4 cellular contexts compared by ENCODE assay signal in the genomic region with DNA sequence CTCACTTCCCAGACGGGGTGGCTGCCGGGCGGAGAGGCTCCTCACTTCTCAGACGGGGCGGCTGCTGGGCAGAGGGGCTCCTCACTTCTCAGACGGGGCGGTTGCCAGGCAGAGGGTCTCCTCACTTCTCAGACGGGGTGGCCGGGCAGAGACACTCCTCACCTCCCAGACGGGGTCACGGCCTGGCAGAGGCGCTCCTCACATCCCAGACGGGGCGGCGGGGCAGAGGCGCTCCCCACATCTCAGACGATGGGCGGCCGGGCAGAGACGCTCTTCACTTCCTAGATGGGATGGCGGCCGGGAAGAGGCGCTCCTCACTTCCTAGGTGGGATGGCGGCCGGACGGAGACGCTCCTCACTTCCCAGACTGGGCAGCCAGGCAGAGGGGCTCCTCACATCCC. TPM values are rescaled to one million over a fixed set of nuclear protein-coding genes. Genes with fewer than 3 reads are reported as not detected.
DNase-seq lines count a peak whose midpoint lies in the region; ATAC-seq and TF ChIP-seq lines count a peak whose summit lies in the region.
"Not testable (repeated sequence)": the region's sequence is repeated elsewhere in the genome, so short reads cannot be mapped to it uniquely, and the experiment has no call there.

No MANE protein-coding gene starts in this region.

- not testable (repeated sequence) for TF ChIP-seq CTCF in WERI-Rb-1 (IDR thresholded peaks at IDR 0.05; ENCODE audit: low read depth, low read length); suprapubic skin (IDR thresholded peaks at IDR 0.05)

- TF ChIP-seq EP300 in suprapubic skin (IDR thresholded peaks at IDR 0.05) = not testable (repeated sequence)

- no CpG with 5 or more reads among the region's 27 CpGs for WGBS in suprapubic skin

- peaks cover 32% of the 10 kb centered on the region for H3K4me1 ChIP-seq in suprapubic skin

- not testable (repeated sequence) for H3K27me3 ChIP-seq in WERI-Rb-1 (ENCODE audit: insufficient read depth, low read depth, severe bottlenecking); suprapubic skin

- intact Hi-C loops in sciatic nerve (cut with DNase I) = not testable (repeated sequence)

- H3K27ac ChIP-seq in WERI-Rb-1 (peak overlapping the region; percentile 85), suprapubic skin (peak overlapping the region; percentile 30)

- not testable (repeated sequence) for H3K9me3 ChIP-seq in WERI-Rb-1 (ENCODE audit: severe bottlenecking); suprapubic skin

- H3K36me3 ChIP-seq in WERI-Rb-1, suprapubic skin: not testable (repeated sequence)

- not testable (repeated sequence) for DNase-seq in WERI-Rb-1; suprapubic skin (ENCODE audit: low spot score in 2 of 2)
- DNase-seq in mesenteric fat pad (ENCODE audit: low spot score) (peak; percentile 18), sciatic nerve (ENCODE audit: low spot score) (peak; percentile 13)

- H3K4me3 ChIP-seq in WERI-Rb-1 (ENCODE audit: low read depth, low read length); suprapubic skin: not testable (repeated sequence)

- TF ChIP-seq POLR2A in suprapubic skin (IDR thresholded peaks at IDR 0.05) = not testable (repeated sequence)

- ATAC-seq in sciatic nerve = not testable (repeated sequence)

RNA-seq across cellular contexts. Expression of a gene that starts 59.9 kb away (rescaled TPM):
- total RNA-seq in mesenteric fat pad = 43.7 TPM
- total RNA-seq in sciatic nerve = 144 TPM
- total RNA-seq in suprapubic skin = 100 to 1,000 TPM; 128 to 259 (median 162) TPM
